13 cellular contexts compared by ENCODE assay signal in the genomic region with DNA sequence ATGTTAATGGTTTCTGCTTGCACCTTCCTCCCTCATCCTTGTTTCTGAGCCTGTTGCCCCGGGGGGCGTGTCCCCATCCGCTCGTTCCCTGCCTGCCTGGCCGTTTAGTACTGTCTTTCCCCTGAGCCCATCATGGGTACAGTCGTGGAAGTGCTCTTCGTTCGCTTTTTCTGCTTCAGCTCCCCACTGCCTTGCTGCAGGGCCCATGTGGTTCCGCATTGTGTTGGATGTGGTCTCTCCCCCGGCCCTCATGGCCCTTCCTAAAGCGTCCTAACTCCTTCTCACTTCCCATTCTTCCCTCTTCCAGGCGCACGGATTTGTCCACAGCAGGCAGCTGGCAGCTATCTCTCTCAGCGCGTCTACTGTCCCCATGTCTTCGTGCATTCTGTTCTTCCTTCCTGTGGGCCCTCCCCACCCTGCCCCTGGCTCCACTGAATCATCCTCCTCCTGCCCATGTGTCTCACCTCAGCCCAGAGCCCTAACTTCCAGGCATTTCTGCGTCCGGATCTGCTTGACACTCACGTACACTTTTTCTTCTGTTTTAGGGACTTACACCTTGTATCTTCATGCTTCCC.
DNase-seq lines count a peak whose midpoint lies in the region; ATAC-seq, FAIRE-seq and TF ChIP-seq lines count a peak whose summit lies in the region.
"Had no signal": no experiment of that assay in that cellular context is flagged by ENCODE, and none has a peak within 500 bp of the region (broad histone marks: within the 10 kb centered on the region; RNA-seq: fewer than 3 reads in every experiment).

No MANE protein-coding gene starts in this region.

- TF ChIP-seq EP300 in sigmoid colon (IDR thresholded peaks at IDR 0.05) = no peak

- H3K36me3 ChIP-seq in left ventricle myocardium inferior = peaks cover 28% of the 10 kb centered on the region
- H3K36me3 ChIP-seq in sigmoid colon = peaks cover 15 to 40% (median 22%) of the 10 kb centered on the region in 4 donors

- no peak for FAIRE-seq in GM12892 (lab: Jason Lieb, UNC)

- H3K27ac ChIP-seq in 22Rv1 (peak overlapping the region; percentile 98), RWPE1 (peak overlapping the region; percentile 100), left ventricle myocardium inferior (replicated peaks) (peak overlapping the region; percentile 100), sigmoid colon (peak overlapping the region; percentile 94 to 99 (median 97))

- POLR2A ChIA-PET in RWPE1 (lab: Yijun Ruan, JAX; ENCODE audit: low non-redundant PET) = no interaction called here

- no peaks in the 10 kb centered on the region for H3K9me3 ChIP-seq in left ventricle myocardium inferior (replicated peaks)
- H3K9me3 ChIP-seq in sigmoid colon = no peaks in the 10 kb centered on the region

- DNase-seq in RWPE1 (ENCODE audit: low spot score) (no peak), left ventricle myocardium inferior (no peak), sigmoid colon (peak; percentile 68), NCI-H2227 treated with DMSO at 0.1 percent for 48 hours (lab: John Stamatoyannopoulos, UW) (no peak), GM12892 (ENCODE audit: insufficient read length) (no peak)
- DNase-seq: activated CD8-positive, alpha-beta memory T cell treated with anti-CD3 and anti-CD28 coated beads, Interleukin-2, amount 10 ng/mL, durations not matched to agents 7 days and 5 days; DND-41; KBM-7; NCI-H1694 treated with DMSO at 0.1 percent for 48 hours; NCI-H748 treated with DMSO at 0.1 percent for 48 hours had no signal

- H3K4me3 ChIP-seq in left ventricle myocardium inferior (peak overlapping the region; percentile 57), sigmoid colon (no peak overlapping the region)

- no peak for TF ChIP-seq CTCF in 22Rv1 (IDR thresholded peaks at IDR 0.05)
- no peak for TF ChIP-seq CTCF in RWPE1 (conservative IDR thresholded peaks at IDR 0.05; ENCODE audit: low read depth)
- TF ChIP-seq CTCF in left ventricle myocardium inferior (IDR thresholded peaks at IDR 0.05; ENCODE audit: borderline replicate concordance) = no peak
- no peak for TF ChIP-seq CTCF in sigmoid colon (IDR thresholded peaks at IDR 0.05)

- intact Hi-C loops in left ventricle myocardium inferior (cut with micrococcal nuclease) (no loop called here), sigmoid colon (cut with DNase I) (no loop called here)

- 87 to 92% methylated on average over 19 of the region's 19 CpGs for WGBS in sigmoid colon, 2 donors

- H3K27me3 ChIP-seq in left ventricle myocardium inferior (ENCODE audit: low read depth) (no peaks in the 10 kb centered on the region), sigmoid colon (no peaks in the 10 kb centered on the region)

- CTCF ChIA-PET in RWPE1 (lab: Yijun Ruan, JAX) = no interaction called here

- H3K4me1 ChIP-seq in left ventricle myocardium inferior (peaks cover 98% of the 10 kb centered on the region), sigmoid colon (peaks cover 0 to 98% (median 95%) of the 10 kb centered on the region in 4 donors)

- no peak for TF ChIP-seq POLR2A in sigmoid colon (IDR thresholded peaks at IDR 0.05)
- TF ChIP-seq POLR2A in GM12892 (IDR thresholded peaks at IDR 0.05; ENCODE audit: low read depth, low read length) = no peak

- ATAC-seq in HG03439 (IDR thresholded peaks at IDR 0.05; ENCODE audit: unreplicated experiment) (no peak), HG02981 (IDR thresholded peaks at IDR 0.05; ENCODE audit: unreplicated experiment) (no peak)
- ATAC-seq: activated CD8-positive, alpha-beta memory T cell treated with anti-CD3 and anti-CD28 coated beads, Interleukin-2, amount 10 ng/mL, durations not matched to agents 7 days and 5 days had no signal
